13 cellular contexts compared by ENCODE assay signal in the genomic region with DNA sequence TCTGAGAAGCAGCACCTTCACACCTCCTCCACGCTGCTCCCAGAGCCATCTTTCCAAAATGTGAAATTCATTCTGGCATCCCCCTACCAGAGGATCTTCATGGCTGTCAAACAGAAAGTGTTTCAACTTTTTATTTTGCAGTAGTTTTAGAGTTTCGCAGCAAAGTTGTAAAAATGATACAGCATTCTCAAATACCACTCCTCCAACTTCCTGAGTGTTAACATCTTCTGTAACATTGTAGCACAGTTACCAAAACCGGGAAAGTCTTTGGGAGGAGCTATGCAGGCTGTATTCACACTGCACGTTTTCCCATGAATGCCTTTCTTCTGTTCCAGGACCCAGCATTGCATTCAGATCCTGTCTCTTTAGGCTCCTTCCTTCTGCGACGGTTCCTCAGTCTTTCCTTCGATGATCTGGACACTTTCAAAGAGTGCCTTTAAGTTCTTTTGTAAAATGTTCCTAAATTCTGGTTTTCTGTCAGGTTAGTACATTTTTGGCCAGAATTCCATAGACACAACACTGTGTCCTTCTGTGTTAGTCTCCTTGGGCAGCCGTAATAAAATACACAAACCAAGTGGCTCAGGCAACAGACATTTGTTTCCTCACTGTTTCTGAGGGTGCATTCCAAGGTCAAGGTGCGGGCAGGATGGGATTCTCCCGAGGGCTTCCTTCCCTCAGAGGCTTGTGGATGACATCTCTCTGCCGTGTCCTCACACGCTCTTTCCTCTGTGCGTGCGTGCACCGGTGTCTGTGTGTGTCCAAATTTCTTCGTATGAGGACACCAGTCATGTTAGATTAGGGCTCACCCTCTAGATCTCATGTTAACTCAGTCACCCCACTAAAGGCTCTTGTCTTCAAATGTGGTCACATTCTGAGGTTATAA. TPM values are rescaled to one million over a fixed set of nuclear protein-coding genes. Genes with fewer than 3 reads are reported as not detected.
DNase-seq lines count a peak whose midpoint lies in the region; ATAC-seq and TF ChIP-seq lines count a peak whose summit lies in the region.
"Had no signal": no experiment of that assay in that cellular context is flagged by ENCODE, and none has a peak within 500 bp of the region (broad histone marks: within the 10 kb centered on the region; RNA-seq: fewer than 3 reads in every experiment).

No MANE protein-coding gene starts in this region.

- H3K27ac Mint-ChIP-seq in H9: no peak overlapping the region; a peak in 1 of 7 replicates

- H3K4me2 ChIP-seq in mesendoderm (ENCODE audit: low read length) (no peak overlapping the region), H9 (ENCODE audit: insufficient read depth, insufficient read length, low read length) (no peak overlapping the region)
- H3K4me2 ChIP-seq: KMS-11 had no signal

- H3K14ac ChIP-seq in H9 (ENCODE audit: insufficient read depth, low read length): no peak overlapping the region

- H4K5ac ChIP-seq in mesendoderm (ENCODE audit: low read length): no peak overlapping the region
- H4K5ac ChIP-seq in H9 (ENCODE audit: insufficient read length, low read depth, low read length): no peak overlapping the region

- H3K9ac ChIP-seq in mesendoderm (ENCODE audit: low read length) (no peak overlapping the region), H9 (ENCODE audit: extremely low read depth, insufficient read length, low read length) (no peak overlapping the region)
- H3K9ac ChIP-seq: KMS-11 had no signal

- peaks cover 0 to 5% of the 10 kb centered on the region in 2 experiments; a peak in 1 of 5 replicates for H3K9me3 Mint-ChIP-seq in H9

- peaks cover 18% of the 10 kb centered on the region for H3K4me1 ChIP-seq in cardiac muscle cell (ENCODE audit: low read depth)
- peaks cover 0 to 43% of the 10 kb centered on the region in 2 donors for H3K4me1 ChIP-seq in right atrium auricular region
- H3K4me1 ChIP-seq in mesendoderm (ENCODE audit: control insufficient read depth, low read depth, low read length): peaks cover 3% of the 10 kb centered on the region
- H3K4me1 ChIP-seq in H9 (ENCODE audit: insufficient read depth, low read length): peaks cover 4% of the 10 kb centered on the region

- H2BK5ac ChIP-seq in mesendoderm (ENCODE audit: low read length) (no peak overlapping the region), H9 (ENCODE audit: insufficient read length, low read length) (no peak overlapping the region)

- H3K36me3 Mint-ChIP-seq in H9 (ENCODE audit: insufficient read depth in 1 of 3, low read depth in 3 of 3): peaks cover 0 to 20% (median 19%) of the 10 kb centered on the region in 3 experiments; a peak in 6 of 7 replicates

- no peak overlapping the region for H2AFZ ChIP-seq in H9 (ENCODE audit: low read length)

- TF ChIP-seq CTCF in cardiac muscle cell (IDR thresholded peaks at IDR 0.05; ENCODE audit: low read depth, low read length): no peak
- TF ChIP-seq CTCF in right atrium auricular region (IDR thresholded peaks at IDR 0.05): peak in 1 of 2 donors; percentile 7
- TF ChIP-seq CTCF in VCaP (conservative IDR thresholded peaks at IDR 0.05): peak; percentile 42
- no peak for TF ChIP-seq CTCF in H9 (conservative IDR thresholded peaks at IDR 0.05)

- no peaks in the 10 kb centered on the region for H3K27me3 Mint-ChIP-seq in H9 (ENCODE audit: low read depth)
- H3K27me3 Mint-ChIP-seq: CD8-positive, alpha-beta memory T cell had no signal

- H4K8ac ChIP-seq in mesendoderm (ENCODE audit: low read depth, low read length) (no peak overlapping the region), H9 (replicated peaks; ENCODE audit: insufficient read length, low read depth, low read length) (no peak overlapping the region)

- no peak overlapping the region for H3K4ac ChIP-seq in mesendoderm (ENCODE audit: low read depth, low read length)
- H3K4ac ChIP-seq in H9 (ENCODE audit: low read depth, low read length): no peak overlapping the region

- no peak overlapping the region for H3T11ph ChIP-seq in H9 (ENCODE audit: low read length)

- H2AK5ac ChIP-seq in mesendoderm (ENCODE audit: low read length): no peak overlapping the region
- no peak overlapping the region for H2AK5ac ChIP-seq in H9 (ENCODE audit: insufficient read length, low read length)

- H3K27me3 ChIP-seq in cardiac muscle cell (no peaks in the 10 kb centered on the region), right atrium auricular region (no peaks in the 10 kb centered on the region), mesendoderm (ENCODE audit: insufficient read depth, low read length, poor library complexity) (no peaks in the 10 kb centered on the region), H9 (ENCODE audit: insufficient read depth, low read length) (no peaks in the 10 kb centered on the region)
- H3K27me3 ChIP-seq: Peyer's patch had no signal

- H3K18ac ChIP-seq in mesendoderm (ENCODE audit: low read length) (no peak overlapping the region), H9 (ENCODE audit: insufficient read length, low read depth, low read length) (no peak overlapping the region)

- H3K36me3 ChIP-seq in cardiac muscle cell (no peaks in the 10 kb centered on the region), right atrium auricular region (no peaks in the 10 kb centered on the region), mesendoderm (ENCODE audit: control insufficient read depth, insufficient read depth, low read length) (no peaks in the 10 kb centered on the region)
- H3K36me3 ChIP-seq: Peyer's patch had no signal

- H2BK20ac ChIP-seq in H9 (ENCODE audit: low read depth, low read length, poor library complexity, severe bottlenecking): no peak overlapping the region

- no peaks in the 10 kb centered on the region for H4K20me1 ChIP-seq in H9 (ENCODE audit: control insufficient read depth, insufficient read depth, insufficient read length)

- WGBS in mesendoderm (ENCODE audit: extremely low coverage, insufficient coverage, low lambda C conversion rate): no CpG with 5 or more reads among the region's 16 CpGs
- WGBS in H9 (ENCODE audit: extremely low coverage, insufficient read length, low lambda C conversion rate): no CpG with 5 or more reads among the region's 16 CpGs

- H3K27ac ChIP-seq in cardiac muscle cell (peak overlapping the region; percentile 12), right atrium auricular region (no peak overlapping the region), VCaP (no peak overlapping the region), mesendoderm (ENCODE audit: low read depth, low read length) (no peak overlapping the region), H9 (ENCODE audit: insufficient read length, low read depth, low read length) (no peak overlapping the region)
- H3K27ac ChIP-seq: KMS-11, Peyer's patch had no signal

- H3K9me3 ChIP-seq in cardiac muscle cell (ENCODE audit: low read depth): no peaks in the 10 kb centered on the region
- H3K9me3 ChIP-seq in right atrium auricular region: no peaks in the 10 kb centered on the region
- H3K9me3 ChIP-seq in H9 (ENCODE audit: control insufficient read depth, low read depth, low read length): no peaks in the 10 kb centered on the region
- H3K9me3 ChIP-seq: Peyer's patch had no signal

- H3K79me1 ChIP-seq in mesendoderm (ENCODE audit: low read length) (peaks cover 41% of the 10 kb centered on the region), H9 (ENCODE audit: insufficient read depth, low read depth, low read length, poor library complexity, severe bottlenecking) (peaks cover 22% of the 10 kb centered on the region)

- peak overlapping the region; percentile 30 for H3K23ac ChIP-seq in mesendoderm (ENCODE audit: low read length)
- no peak overlapping the region for H3K23ac ChIP-seq in H9 (ENCODE audit: insufficient read length, low read depth, low read length)

- H3K4me3 Mint-ChIP-seq in H9: no peak overlapping the region; a peak in 1 of 5 replicates

- H4K91ac ChIP-seq in H9 (ENCODE audit: insufficient read length, low read depth, low read length): no peak overlapping the region

- H3K79me2 ChIP-seq in mesendoderm (ENCODE audit: control insufficient read depth, insufficient read depth, low read length) (peaks cover 77% of the 10 kb centered on the region), H9 (ENCODE audit: insufficient read depth, low read length) (peaks cover 68% of the 10 kb centered on the region; the same call in 1 of the 2 replicates)

- H2BK12ac ChIP-seq in H9 (ENCODE audit: insufficient read length, low read depth, low read length): no peak overlapping the region

- ATAC-seq in HG03571 (IDR thresholded peaks at IDR 0.05; ENCODE audit: unreplicated experiment) (no peak), HG03354 (IDR thresholded peaks at IDR 0.05; ENCODE audit: poor library complexity, severe bottlenecking, unreplicated experiment) (no peak)

- H3K56ac ChIP-seq in mesendoderm (ENCODE audit: low read length) (no peak overlapping the region), H9 (ENCODE audit: insufficient read length, low read depth, low read length) (no peak overlapping the region)

- DNase-seq in cardiac muscle cell (ENCODE audit: low read depth in 1 of 2, low spot score in 1 of 2) (no peak), right atrium auricular region (ENCODE audit: low spot score) (no peak), mesendoderm (no peak), H9 (no peak), kidney tubule cell (ENCODE audit: low spot score) (no peak)
- DNase-seq: GOT3, SIG-M5 had no signal

- H3K4me1 Mint-ChIP-seq in H9: peaks cover 51 to 57% of the 10 kb centered on the region in 2 experiments

- H3K23me2 ChIP-seq in H9 (ENCODE audit: insufficient read length, low read depth, low read length, poor library complexity, severe bottlenecking): no peaks in the 10 kb centered on the region

- H3K4me3 ChIP-seq in cardiac muscle cell: no peak overlapping the region
- no peak overlapping the region for H3K4me3 ChIP-seq in right atrium auricular region
- H3K4me3 ChIP-seq in mesendoderm (ENCODE audit: low read length): no peak overlapping the region
- H3K4me3 ChIP-seq: Peyer's patch had no signal

- H2BK120ac ChIP-seq in mesendoderm (ENCODE audit: low read depth, low read length) (no peak overlapping the region), H9 (ENCODE audit: low read depth, low read length, poor library complexity, severe bottlenecking) (no peak overlapping the region)

- H2BK15ac ChIP-seq in mesendoderm (replicated peaks; ENCODE audit: low read depth) (no peak overlapping the region), H9 (ENCODE audit: low read depth, low read length) (no peak overlapping the region)

RNA-seq across cellular contexts. Expression of a gene that starts 30.3 kb away (rescaled TPM):
- 60.8 and 71.5 TPM in 2 replicates for total RNA-seq in cardiac muscle cell
- 38.0 and 49.8 TPM in 2 replicates for polyA plus RNA-seq in cardiac muscle cell
- total RNA-seq in right atrium auricular region: 10 to 100 TPM; 23.7 to 28.9 TPM
- 72.2 TPM for polyA plus RNA-seq in mesendoderm (2013, experiment 1 of 2)
- 80.5 TPM for polyA plus RNA-seq in mesendoderm (2013, experiment 2 of 2)
- 85.5 and 95.0 TPM in 2 replicates for total RNA-seq in H9 (2021)
